8 cellular contexts compared by ENCODE assay signal in genomic region chr4:39043058-39043696, GRCh38. TPM values are rescaled to one million over a fixed set of nuclear protein-coding genes. Genes with fewer than 3 reads are reported as not detected.
DNase-seq lines count a peak whose midpoint lies in the region; ATAC-seq and TF ChIP-seq lines count a peak whose summit lies in the region.

No MANE protein-coding gene starts in this region.

- peak overlapping the region in 17 of 21 experiments; percentile 18 to 98 (median 91) for H3K27ac ChIP-seq in skin epidermis

- no peak for ATAC-seq in GM21390 (IDR thresholded peaks at IDR 0.05; ENCODE audit: unreplicated experiment)
- no peak for ATAC-seq in HG03442 (IDR thresholded peaks at IDR 0.05; ENCODE audit: unreplicated experiment)

- TF ChIP-seq CTCF in fibroblast of the aortic adventitia (IDR thresholded peaks at IDR 0.05; ENCODE audit: insufficient read depth, low read length): no peak
- TF ChIP-seq CTCF in GM10266 (IDR thresholded peaks at IDR 0.05; ENCODE audit: control insufficient read depth, insufficient read depth, low read depth, missing control alignments): no peak

- H3K4me3 ChIP-seq in fibroblast of the aortic adventitia (ENCODE audit: low read depth, low read length): no peak overlapping the region
- H3K4me3 ChIP-seq in skin epidermis: peak overlapping the region in 1 of 7 experiments; percentile 95

- DNase-seq in HCEC 1CT (peak; percentile 28), T1000 (lab: John Stamatoyannopoulos, UW) (peak; percentile 31), fibroblast of the aortic adventitia (ENCODE audit: low read depth) (peak; percentile 59), NK-92 (lab: John Stamatoyannopoulos, UW; ENCODE audit: unreplicated experiment) (no peak), GM10266 (ENCODE audit: extremely low spot score) (no peak)

RNA-seq across cellular contexts. Expression of gene TMEM156, which starts 11.0 kb away (rescaled TPM):
- total RNA-seq in fibroblast of the aortic adventitia (ENCODE audit: low replicate concordance): 0.18 TPM in 1 of 2 replicates, not detected in the other

RNA-seq across cellular contexts. Expression of gene KLHL5, which starts 18.9 kb away (rescaled TPM):
- 50.9 and 103 TPM in 2 replicates for total RNA-seq in fibroblast of the aortic adventitia (ENCODE audit: low replicate concordance)

Comparison
In these comparisons a context has a peak if more than half of its experiments do, and no peak if none do; other contexts are left out.
1. DNase-seq: peak in HCEC 1CT (single experiment), T1000 (single experiment) and fibroblast of the aortic adventitia (single experiment); none in NK-92 (single experiment) and GM10266 (single experiment).